In genomic region chr18:34224423-34225217, GRCh38 we compare ENCODE assay signal across 9 cellular contexts. TPM values are rescaled to one million over a fixed set of nuclear protein-coding genes. Genes with fewer than 3 reads are reported as not detected.
A peak's percentile ranks its signal among the peaks of the same experiment; 100 is the strongest.
DNase-seq lines count a peak whose midpoint lies in the region; ATAC-seq, FAIRE-seq and TF ChIP-seq lines count a peak whose summit lies in the region.
"Had no signal": no experiment of that assay in that cellular context is flagged by ENCODE, and none has a peak within 500 bp of the region (broad histone marks: within the 10 kb centered on the region; RNA-seq: fewer than 3 reads in every experiment).

Gene NOL4 (minus strand): TSS chr18:34224913. CDS start chr18:34223253, 1,660 bp downstream.

- no peak for TF ChIP-seq EP300 in A549 (IDR thresholded peaks at IDR 0.05)

- H3K4me1 ChIP-seq in A549: no peaks in the 10 kb centered on the region
- H3K4me1 ChIP-seq in HUES6 (ENCODE audit: control insufficient read depth, insufficient read depth, low read length): peaks cover 17% of the 10 kb centered on the region; the same call in 1 of the 2 replicates
- H3K4me1 ChIP-seq in SJCRH30: no peaks in the 10 kb centered on the region
- H3K4me1 ChIP-seq: BLaER1 treated with 17β-estradiol and CSF1 and Interleukin-3, amounts not matched to agents 10 nM and 100 nM had no signal

- H3K9ac ChIP-seq in HUES6 (ENCODE audit: low read length): peak within 1 kb of the TSS; percentile 75
- H3K9ac ChIP-seq: BLaER1 treated with 17β-estradiol and CSF1 and Interleukin-3, amounts not matched to agents 10 nM and 100 nM had no signal

- CTCF ChIA-PET in A549 (lab: Yijun Ruan, JAX): no interaction called here

- H3K27me3 ChIP-seq in HUES6 (ENCODE audit: control insufficient read depth, insufficient read depth, low read length): peaks cover 76% of the 10 kb centered on the region
- H3K27me3 ChIP-seq in SJCRH30: peaks cover 11% of the 10 kb centered on the region
- H3K27me3 ChIP-seq: BLaER1 treated with 17β-estradiol and CSF1 and Interleukin-3, amounts not matched to agents 10 nM and 100 nM had no signal

- H3K4me3 ChIP-seq in A549 (no peak within 1 kb of the TSS; the same call in 2 of the 3 replicates), HUES6 (ENCODE audit: low read depth, low read length) (peak within 1 kb of the TSS; percentile 97), SJCRH30 (peak within 1 kb of the TSS; percentile 55)
- H3K4me3 ChIP-seq: BLaER1 treated with 17β-estradiol and CSF1 and Interleukin-3, amounts not matched to agents 10 nM and 100 nM had no signal

- no peak for TF ChIP-seq POLR2A in A549 (IDR thresholded peaks at IDR 0.05; ENCODE audit: low read length)

- H3K9me3 ChIP-seq in A549 (no peaks in the 10 kb centered on the region), HUES6 (ENCODE audit: control insufficient read depth, insufficient read depth, low read depth, low read length) (no peaks in the 10 kb centered on the region), SJCRH30 (replicated peaks) (no peaks in the 10 kb centered on the region)

- POLR2A ChIA-PET in A549 (lab: Yijun Ruan, JAX): no interaction called here

- H3K36me3 ChIP-seq in HUES6 (ENCODE audit: control insufficient read depth, insufficient read depth, low read length): no peaks in the 10 kb centered on the region
- H3K36me3 ChIP-seq in SJCRH30: no peaks in the 10 kb centered on the region
- H3K36me3 ChIP-seq: BLaER1 treated with 17β-estradiol and CSF1 and Interleukin-3, amounts not matched to agents 10 nM and 100 nM had no signal

- TF ChIP-seq RAD21 in A549 (conservative IDR thresholded peaks at IDR 0.05 in 1 of 2, IDR thresholded peaks at IDR 0.05 in 1 of 2): no peak

- FAIRE-seq in A549 (lab: Jason Lieb, UNC): no peak

- H3K27ac ChIP-seq in A549: no peak within 1 kb of the TSS
- H3K27ac ChIP-seq in HUES6 (ENCODE audit: low read depth, low read length): no peak within 1 kb of the TSS
- H3K27ac ChIP-seq in SJCRH30: no peak within 1 kb of the TSS
- H3K27ac ChIP-seq: BLaER1 treated with 17β-estradiol and CSF1 and Interleukin-3, amounts not matched to agents 10 nM and 100 nM had no signal

- TF ChIP-seq CTCF in A549 (IDR thresholded peaks at IDR 0.05): no peak

- H3K4me2 ChIP-seq in A549: peak within 1 kb of the TSS; percentile 37
- H3K4me2 ChIP-seq: BLaER1 treated with 17β-estradiol and CSF1 and Interleukin-3, amounts not matched to agents 10 nM and 100 nM had no signal

- 18% methylated on average over 20 of the region's 56 CpGs for WGBS in A549 (ENCODE audit: missing lambda C conversion rate)

- DNase-seq in A549 (ENCODE audit: low read depth in 1 of 2, low spot score in 1 of 2) (peak in 1 of 2 experiments; percentile 4), SJCRH30 (peak; percentile 58 to 72), glomerular visceral epithelial cell (ENCODE audit: extremely low spot score) (peak; percentile 30), occipital lobe (lab: John Stamatoyannopoulos, UW) (peak; percentile 88), dedifferentiated amniotic fluid mesenchymal stem cell (ENCODE audit: extremely low spot score) (no peak)
- no peak for DNase-seq in activated effector memory CD4-positive, alpha-beta T cell treated with anti-CD3 and anti-CD28 coated beads, Interleukin-2, amount 50 U/mL, for 16 hours

- ATAC-seq in A549 (peak; percentile 59 to 68; a peak in 3 of 6 replicates), GM21367 (IDR thresholded peaks at IDR 0.05; ENCODE audit: unreplicated experiment) (no peak)

TF ChIP-seq in A549, 52 proteins besides CTCF, POLR2A, EP300 and RAD21:
- TF ChIP-seq GATA3 (IDR thresholded peaks at IDR 0.05; ENCODE audit: borderline replicate concordance) (no peak), EHMT2 (IDR thresholded peaks at IDR 0.05; ENCODE audit: low read depth) (no peak), ZNF302 (CRISPR knock-in tag; IDR thresholded peaks at IDR 0.05) (no peak), PHF8 (IDR thresholded peaks at IDR 0.05; ENCODE audit: borderline replicate concordance, low read depth) (no peak), USF2 (IDR thresholded peaks at IDR 0.05) (no peak), RARB (CRISPR knock-in tag; IDR thresholded peaks at IDR 0.05) (no peak), HEYL (CRISPR knock-in tag; IDR thresholded peaks at IDR 0.05) (no peak), EHF (CRISPR knock-in tag; IDR thresholded peaks at IDR 0.05) (no peak), BHLHE40 (IDR thresholded peaks at IDR 0.05; ENCODE audit: low read depth, low read length) (no peak), BCL3 (IDR thresholded peaks at IDR 0.05) (no peak), RNF2 (IDR thresholded peaks at IDR 0.05; ENCODE audit: borderline replicate concordance, low read depth) (no peak), FOSL2 (IDR thresholded peaks at IDR 0.05) (no peak), FOSL2 (CRISPR knock-in tag; IDR thresholded peaks at IDR 0.05) (no peak), CEBPB (IDR thresholded peaks at IDR 0.05) (no peak), ZFP36 (IDR thresholded peaks at IDR 0.05; ENCODE audit: borderline replicate concordance, partially characterized antibody) (no peak)
- TF ChIP-seq, protein P1, sequence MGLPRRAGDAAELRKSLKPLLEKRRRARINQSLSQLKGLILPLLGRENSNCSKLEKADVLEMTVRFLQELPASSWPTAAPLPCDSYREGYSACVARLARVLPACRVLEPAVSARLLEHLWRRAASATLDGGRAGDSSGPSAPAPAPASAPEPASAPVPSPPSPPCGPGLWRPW (IDR thresholded peaks at IDR 0.05): no peak

RNA-seq across cellular contexts. Expression of gene NOL4, which starts in this region (rescaled TPM):
- polyA plus RNA-seq in A549 (2011; rRNA removed) (not detected in 2 replicates), A549 (2017; fragmentation: RNase III; extraction: RNeasy Plus Mini Kit Qiagen cat#74134 plus additional on column Dnase treatment) (not detected in 3 replicates)
- not detected in 2 replicates for polyA plus RNA-seq in A549 (2012; cell fraction: cytosol; rRNA removed)
- not detected in 2 replicates for polyA plus RNA-seq in A549 (2012; cell fraction: nucleus; rRNA removed)
- polyA minus RNA-seq in A549 (2011; rRNA and poly(A)+ RNA removed): not detected in 2 replicates
- 0.06 and 0.08 TPM in 2 replicates for total RNA-seq in SJCRH30 (2014; rRNA removed; shearing (Covaris generic))
- total RNA-seq in occipital lobe: 137 TPM

Comparison
In these comparisons a context has a peak if more than half of its experiments do, and no peak if none do; other contexts are left out.
1. RNA of gene NOL4 (total RNA-seq): 137 TPM in occipital lobe (single experiment); 0.06 to 0.08 TPM in SJCRH30; every median in the first group is over 100 times any median in the second.
2. Peak in ATAC-seq and H3K4me2 ChIP-seq in A549; RNA of the gene not detected or under 1 TPM.
3. Peak in DNase-seq and H3K4me3 ChIP-seq in SJCRH30; RNA of the gene not detected or under 1 TPM.
4. DNase-seq: peak in glomerular visceral epithelial cell (single experiment) and occipital lobe (single experiment); none in activated effector memory CD4-positive, alpha-beta T cell treated with anti-CD3 and anti-CD28 coated beads, Interleukin-2, amount 50 U/mL, for 16 hours (single experiment) and dedifferentiated amniotic fluid mesenchymal stem cell (single experiment).